18 cellular contexts compared by ENCODE assay signal in the genomic region with DNA sequence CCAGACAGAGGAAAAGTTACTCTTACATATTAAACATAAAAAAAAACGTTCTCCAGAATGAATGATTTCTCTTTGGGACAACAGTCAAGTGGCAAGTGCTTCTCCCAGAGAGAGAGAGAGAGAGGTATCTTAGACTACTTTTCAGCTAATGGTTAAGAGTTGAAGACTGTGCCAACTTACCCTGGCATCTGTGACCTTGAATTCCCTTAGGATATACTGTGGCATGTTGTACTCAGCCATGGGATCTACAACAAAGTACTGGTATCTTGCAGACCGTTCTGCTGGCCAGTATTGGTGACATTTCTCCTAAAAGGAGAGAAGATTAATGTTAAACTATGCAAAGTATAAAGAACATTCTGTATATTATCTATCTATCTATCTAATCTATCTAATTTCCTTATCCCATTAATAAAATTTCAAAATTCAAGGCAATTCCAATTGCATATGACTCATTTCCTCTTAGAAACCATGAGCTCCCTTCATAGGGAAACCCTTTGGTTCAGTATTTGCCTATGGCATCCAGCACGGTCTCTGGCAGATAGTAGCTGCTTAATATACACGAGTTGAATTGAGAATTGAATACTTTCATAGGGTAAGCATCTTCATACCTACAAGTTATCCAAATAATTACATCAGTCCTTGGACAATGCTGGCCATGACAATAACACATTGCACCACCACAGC.
"Had no signal": no experiment of that assay in that cellular context is flagged by ENCODE, and none has a peak within 500 bp of the region (broad histone marks: within the 10 kb centered on the region; RNA-seq: fewer than 3 reads in every experiment).

No MANE protein-coding gene starts in this region.

- H3K9me3 ChIP-seq: gastroesophageal sphincter, transverse colon had no signal

- H3K27me3 Mint-ChIP-seq: activated naive CD8-positive, alpha-beta T cell treated with anti-CD3 and anti-CD28 coated beads, Interleukin-2, amount 10 ng/mL, durations not matched to agents 7 days and 5 days had no signal

- H3K4me3 ChIP-seq: cardiac muscle cell, coronary artery, gastroesophageal sphincter, smooth muscle cell, transverse colon had no signal

- H3K4me2 ChIP-seq: smooth muscle cell had no signal

- H3K9me3 Mint-ChIP-seq: activated naive CD8-positive, alpha-beta T cell treated with anti-CD3 and anti-CD28 coated beads, Interleukin-2, amount 10 ng/mL, durations not matched to agents 7 days and 5 days; activated T-helper 1 cell treated with anti-CD3 and anti-CD28 coated beads, Interleukin-12 subunit alpha, Interleukin-12 subunit beta, Interleukin-2, Interleukin-4 antibody, amounts not matched to agents 30 ng/mL and 10 ng/mL and 1 ng/mL, durations not matched to agents 14 hours and 24 hours and 36 hours; natural killer cell treated with Interleukin-12 subunit alpha and Interleukin-12 subunit beta and Interleukin-15 and Interleukin-18, amount 100 ng/mL, for 72 hours; T-cell had no signal

- H3K4me3 Mint-ChIP-seq: activated naive CD8-positive, alpha-beta T cell treated with anti-CD3 and anti-CD28 coated beads, Interleukin-2, amount 10 ng/mL, durations not matched to agents 7 days and 5 days; activated T-helper 1 cell treated with anti-CD3 and anti-CD28 coated beads, Interleukin-12 subunit alpha, Interleukin-12 subunit beta, Interleukin-2, Interleukin-4 antibody, amounts not matched to agents 30 ng/mL and 10 ng/mL and 1 ng/mL, durations not matched to agents 14 hours and 24 hours and 36 hours; natural killer cell treated with Interleukin-12 subunit alpha and Interleukin-12 subunit beta and Interleukin-15 and Interleukin-18, amount 100 ng/mL, for 72 hours; T-cell had no signal

- DNase-seq: activated CD4-positive, alpha-beta T cell treated with anti-CD3 and anti-CD28 coated beads, Interleukin-2, amount 50 U/mL, for 1 hour; activated naive CD4-positive, alpha-beta T cell; activated naive CD8-positive, alpha-beta T cell treated with anti-CD3 and anti-CD28 coated beads, Interleukin-2, amount 10 ng/mL, durations not matched to agents 7 days and 5 days; effector CD4-positive, alpha-beta T cell; islet precursor cell; nucleus accumbens; stimulated activated CD4-positive, alpha-beta T cell treated with anti-CD3 and anti-CD28 coated beads, Interleukin-4, amount 100 ng/mL, for 4 hours; stimulated activated CD8-positive, alpha-beta memory T cell treated with anti-CD3 and anti-CD28 coated beads, Interleukin-4, amount 100 ng/mL, for 48 hours; stimulated activated naive CD8-positive, alpha-beta T cell treated with anti-CD3 and anti-CD28 coated beads, Interleukin-15, Interleukin-2, amounts not matched to agents 100 U/mL and 50 U/mL, for 24 hours; T-cell; T1000; transverse colon had no signal

- H3K4me1 Mint-ChIP-seq: activated naive CD8-positive, alpha-beta T cell treated with anti-CD3 and anti-CD28 coated beads, Interleukin-2, amount 10 ng/mL, durations not matched to agents 7 days and 5 days; T-cell had no signal

- H3K36me3 ChIP-seq: gastroesophageal sphincter, transverse colon had no signal

- H3K36me3 Mint-ChIP-seq: activated naive CD8-positive, alpha-beta T cell treated with anti-CD3 and anti-CD28 coated beads, Interleukin-2, amount 10 ng/mL, durations not matched to agents 7 days and 5 days; natural killer cell treated with Interleukin-12 subunit alpha and Interleukin-12 subunit beta and Interleukin-15 and Interleukin-18, amount 100 ng/mL, for 72 hours; T-cell had no signal

- H3K27ac Mint-ChIP-seq: activated naive CD8-positive, alpha-beta T cell treated with anti-CD3 and anti-CD28 coated beads, Interleukin-2, amount 10 ng/mL, durations not matched to agents 7 days and 5 days; activated T-helper 1 cell treated with anti-CD3 and anti-CD28 coated beads, Interleukin-12 subunit alpha, Interleukin-12 subunit beta, Interleukin-2, Interleukin-4 antibody, amounts not matched to agents 30 ng/mL and 10 ng/mL and 1 ng/mL, durations not matched to agents 14 hours and 24 hours and 36 hours; natural killer cell treated with Interleukin-12 subunit alpha and Interleukin-12 subunit beta and Interleukin-15 and Interleukin-18, amount 100 ng/mL, for 72 hours; T-cell had no signal

- H3K27ac ChIP-seq: cardiac muscle cell, coronary artery, gastroesophageal sphincter, transverse colon had no signal

- H3K27me3 ChIP-seq: cardiac muscle cell, gastroesophageal sphincter, transverse colon had no signal
